7 cellular contexts compared by ENCODE assay signal in genomic region chr17:40367728-40368127, GRCh38. TPM values are rescaled to one million over a fixed set of nuclear protein-coding genes. Genes with fewer than 3 reads are reported as not detected.
"Had no signal": no experiment of that assay in that cellular context is flagged by ENCODE, and none has a peak within 500 bp of the region (broad histone marks: within the 10 kb centered on the region; RNA-seq: fewer than 3 reads in every experiment).

No MANE protein-coding gene starts in this region.

RNA-seq across cellular contexts. Expression of gene GJD3, which starts 3.2 kb away (rescaled TPM):
- total RNA-seq: MCF 10A, NCI-H460, OCI-LY7, PC-9, RPMI7951, SJCRH30, SK-MEL-5 had no signal
